8 cellular contexts compared by ENCODE assay signal in the genomic region with DNA sequence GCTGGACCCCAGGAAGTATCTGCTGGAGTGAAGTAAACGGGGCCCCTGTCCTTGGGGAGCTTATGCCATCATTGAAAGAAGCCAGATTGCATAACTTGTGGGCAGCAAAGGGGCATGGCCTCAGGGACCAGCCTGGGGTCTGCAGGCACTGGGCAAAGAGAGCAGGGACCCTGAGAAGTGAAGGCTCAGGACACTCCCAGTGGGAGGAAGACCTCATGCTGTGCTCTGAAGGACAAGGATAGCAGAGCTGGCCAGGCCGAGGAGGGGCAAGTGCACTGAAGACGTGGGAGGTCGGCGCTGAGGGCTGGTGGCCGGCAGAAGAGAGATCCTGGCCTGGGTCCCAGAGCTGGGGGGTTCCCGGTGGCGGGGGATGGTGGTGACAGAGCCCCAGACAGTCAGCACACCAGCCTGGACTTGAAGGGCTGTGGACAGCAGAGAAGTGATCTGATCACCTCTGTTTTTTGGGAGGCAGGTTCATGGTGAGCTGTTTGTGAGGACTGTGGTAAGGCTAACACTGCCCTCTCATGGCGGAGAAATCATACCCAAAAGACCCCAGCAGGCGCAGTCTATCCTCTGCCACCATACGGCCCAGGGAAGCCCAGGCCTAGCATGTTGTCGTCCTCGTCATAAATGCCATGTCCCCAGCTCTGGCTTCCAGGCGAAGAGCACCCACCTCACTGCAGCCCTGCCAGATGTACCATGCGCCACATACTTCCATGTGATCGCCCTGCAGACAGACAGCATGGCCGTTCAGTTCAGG. TPM values are rescaled to one million over a fixed set of nuclear protein-coding genes. Genes with fewer than 3 reads are reported as not detected.
DNase-seq lines count a peak whose midpoint lies in the region; ATAC-seq, FAIRE-seq and TF ChIP-seq lines count a peak whose summit lies in the region.

No MANE protein-coding gene starts in this region.

- H3K27ac ChIP-seq in endothelial cell of umbilical vein (ENCODE audit: insufficient read depth, low read depth, low read length) = no peak overlapping the region

- intact Hi-C loops in endothelial cell of umbilical vein (cut with micrococcal nuclease) = loop anchor here (1.0 to 5.0 kb wide), 4 partner anchors 29 to 221 kb away; a partner anchor contains a TSS

- H3K9ac ChIP-seq in NT2/D1 (ENCODE audit: insufficient read length, low read depth) (peak overlapping the region; percentile 57), endothelial cell of umbilical vein (replicated peaks; ENCODE audit: extremely low read depth, insufficient read depth, low read length) (no peak overlapping the region)

- no peak for TF ChIP-seq POLR2A in endothelial cell of umbilical vein (IDR thresholded peaks at IDR 0.05; ENCODE audit: low read depth, low read length)

- H3K27me3 Mint-ChIP-seq in osteocyte (ENCODE audit: unreplicated experiment) = no peaks in the 10 kb centered on the region
- H3K27me3 Mint-ChIP-seq in immature natural killer cell (ENCODE audit: low read depth in 3 of 3) = peaks cover 0 to 9% (median 1%) of the 10 kb centered on the region in 3 donors

- CTCF ChIA-PET in endothelial cell of umbilical vein (lab: Charles Lee) = interaction anchor here (0.6 to 7.6 kb wide), 26 partner anchors 9 to 263 kb away, joined by 3 to 74 read pairs (median 4); a partner anchor contains a TSS

- no peak overlapping the region for H3K4me3 ChIP-seq in NT2/D1 (ENCODE audit: insufficient read length, low read depth)
- no peak overlapping the region for H3K4me3 ChIP-seq in endothelial cell of umbilical vein (replicated peaks in 1 of 3; ENCODE audit: insufficient read depth in 1 of 3, low read depth in 1 of 3, low read length in 3 of 3)

- H3K9me3 Mint-ChIP-seq in osteocyte (ENCODE audit: unreplicated experiment) (no peaks in the 10 kb centered on the region), immature natural killer cell (no peaks in the 10 kb centered on the region)

- H3K9me1 ChIP-seq in endothelial cell of umbilical vein (replicated peaks; ENCODE audit: control insufficient read depth, extremely low read depth, insufficient read depth, low read length) = no peaks in the 10 kb centered on the region

- no peaks in the 10 kb centered on the region for H3K36me3 Mint-ChIP-seq in osteocyte (ENCODE audit: unreplicated experiment)
- H3K36me3 Mint-ChIP-seq in immature natural killer cell = no peaks in the 10 kb centered on the region

- H4K20me1 ChIP-seq in endothelial cell of umbilical vein (replicated peaks; ENCODE audit: control insufficient read depth, extremely low read depth, insufficient read depth, low read length) = no peaks in the 10 kb centered on the region

- H3K27ac Mint-ChIP-seq in osteocyte (ENCODE audit: unreplicated experiment) (peak overlapping the region; percentile 65), immature natural killer cell (no peak overlapping the region)

- no peak overlapping the region for H3K4me2 ChIP-seq in endothelial cell of umbilical vein (ENCODE audit: insufficient read depth, low read length)

- H3K9me3 ChIP-seq in NT2/D1 (ENCODE audit: insufficient read depth, low read length) (no peaks in the 10 kb centered on the region), endothelial cell of umbilical vein (replicated peaks; ENCODE audit: control insufficient read depth, insufficient read depth, low read length) (no peaks in the 10 kb centered on the region)

- no peaks in the 10 kb centered on the region for H3K27me3 ChIP-seq in NT2/D1 (ENCODE audit: insufficient read depth, insufficient read length)
- H3K27me3 ChIP-seq in endothelial cell of umbilical vein (ENCODE audit: control insufficient read depth in 2 of 2, insufficient read depth in 2 of 2, low read length in 2 of 2) = no peaks in the 10 kb centered on the region

- dilution Hi-C loops in endothelial cell of umbilical vein (cut with MboI; ENCODE audit: extremely low pct_ligation_motif_present, low sequenced_read_pairs) = loop anchor here (25.0 kb wide), 1 partner anchor 153 kb away; a partner anchor contains a TSS

- H3K36me3 ChIP-seq in NT2/D1 (ENCODE audit: insufficient read depth, insufficient read length, low read length) (no peaks in the 10 kb centered on the region), endothelial cell of umbilical vein (ENCODE audit: control insufficient read depth in 2 of 2, extremely low read depth in 1 of 2, insufficient read depth in 2 of 2, low read length in 2 of 2) (no peaks in the 10 kb centered on the region)

- no peak overlapping the region for H2AFZ ChIP-seq in endothelial cell of umbilical vein (ENCODE audit: low read depth, low read length)

- POLR2A ChIA-PET in endothelial cell of umbilical vein (lab: Charles Lee) = interaction anchor here (0.7 to 1.0 kb wide), 2 partner anchors 41 to 60 kb away, joined by 3 read pairs; a partner anchor contains a TSS

- no TSS peak for BruUV-seq in endothelial cell of umbilical vein (replicated peaks; lab: Mats Ljungman, UMichigan)

- H3K4me1 Mint-ChIP-seq in osteocyte (ENCODE audit: unreplicated experiment) (peaks cover 27% of the 10 kb centered on the region), immature natural killer cell (no peaks in the 10 kb centered on the region)

- peak; percentile 38 for FAIRE-seq in endothelial cell of umbilical vein (lab: Jason Lieb, UNC)

- H3K4me3 Mint-ChIP-seq in osteocyte (ENCODE audit: unreplicated experiment) (no peak overlapping the region), immature natural killer cell (no peak overlapping the region)

- H3K4me1 ChIP-seq in NT2/D1 (ENCODE audit: insufficient read depth, insufficient read length) (peaks cover 18% of the 10 kb centered on the region), endothelial cell of umbilical vein (ENCODE audit: control insufficient read depth, extremely low read depth, insufficient read depth, low read length) (peaks cover 9% of the 10 kb centered on the region)

- H3K79me2 ChIP-seq in endothelial cell of umbilical vein (ENCODE audit: control insufficient read depth, insufficient read depth, low read length) = no peaks in the 10 kb centered on the region

- no peak for ATAC-seq in GM18858 (IDR thresholded peaks at IDR 0.05; ENCODE audit: unreplicated experiment)

- DNase-seq in A172 (ENCODE audit: low spot score) = peak; percentile 74
- DNase-seq in NT2/D1 (ENCODE audit: low read depth, low spot score) = no peak
- peak; percentile 36 for DNase-seq in endothelial cell of umbilical vein (ENCODE audit: low read depth, low spot score)
- no peak for DNase-seq in osteocyte (ENCODE audit: extremely low spot score, unreplicated experiment)
- DNase-seq in immature natural killer cell = no peak
- no peak for DNase-seq in activated T-cell treated with anti-CD3 and anti-CD28 coated beads, Interleukin-2, amount 50 U/mL, for 48 hours

- TF ChIP-seq CTCF in GM12872 (IDR thresholded peaks at IDR 0.05; ENCODE audit: insufficient read depth, low read depth, low read length) (peak; percentile 55; the same call in 2 of the 3 replicates), endothelial cell of umbilical vein (IDR thresholded peaks at IDR 0.05; ENCODE audit: extremely low read depth in 1 of 2, insufficient read depth in 1 of 2, low read depth in 1 of 2, low read length in 2 of 2) (peak; percentile 20 to 51), osteocyte (IDR thresholded peaks at IDR 0.05) (peak; percentile 61)

RNA-seq across cellular contexts. Expression of a gene that starts 7.1 kb away (rescaled TPM):
- total RNA-seq in A172 (2014; rRNA removed; shearing (Covaris generic)) = 110 and 127 TPM in 2 replicates
- total RNA-seq in endothelial cell of umbilical vein (84.9 and 88.3 TPM in 2 replicates), osteocyte (108 and 119 TPM in 2 replicates)
- polyA plus RNA-seq in endothelial cell of umbilical vein (48.6 and 49.4 TPM in 2 replicates), immature natural killer cell (10 to 100 TPM; 22.8 to 56.3 (median 44.1) TPM)
- polyA plus RNA-seq in endothelial cell of umbilical vein (2011; cell fraction: cytosol; rRNA removed) = 36.9 and 45.8 TPM in 2 replicates
- polyA plus RNA-seq in endothelial cell of umbilical vein (2011; cell fraction: nucleus; rRNA removed) = 33.7 and 34.5 TPM in 2 replicates
- 56.7 and 63.5 TPM in 2 replicates for polyA plus RNA-seq in endothelial cell of umbilical vein (2012)
- polyA minus RNA-seq in endothelial cell of umbilical vein = 137 and 194 TPM in 2 replicates
- 37.2 TPM for polyA minus RNA-seq in endothelial cell of umbilical vein (2011; cell fraction: cytosol; rRNA and poly(A)+ RNA removed)
- polyA minus RNA-seq in endothelial cell of umbilical vein (2011; cell fraction: nucleus; rRNA and poly(A)+ RNA removed) = 25.3 and 45.3 TPM in 2 replicates

RNA-seq across cellular contexts. Expression of a gene that starts 29.1 kb away (rescaled TPM):
- 1.8 and 2.2 TPM in 2 replicates for total RNA-seq in A172 (2014; rRNA removed; shearing (Covaris generic))
- total RNA-seq in endothelial cell of umbilical vein = 0.60 and 1.0 TPM in 2 replicates
- 0.19 TPM in 1 of 2 replicates, not detected in the other for polyA plus RNA-seq in endothelial cell of umbilical vein
- 0.06 and 0.17 TPM in 2 replicates for polyA plus RNA-seq in endothelial cell of umbilical vein (2011; cell fraction: cytosol; rRNA removed)
- polyA plus RNA-seq in endothelial cell of umbilical vein (2011; cell fraction: nucleus; rRNA removed) = 1.1 and 1.2 TPM in 2 replicates
- 0.74 and 0.75 TPM in 2 replicates for polyA plus RNA-seq in endothelial cell of umbilical vein (2012)
- polyA minus RNA-seq in endothelial cell of umbilical vein = 0.17 and 0.34 TPM in 2 replicates
- polyA minus RNA-seq in endothelial cell of umbilical vein (2011; cell fraction: cytosol; rRNA and poly(A)+ RNA removed) = not detected
- 0.58 and 0.72 TPM in 2 replicates for polyA minus RNA-seq in endothelial cell of umbilical vein (2011; cell fraction: nucleus; rRNA and poly(A)+ RNA removed)
- 1.9 and 2.5 TPM in 2 replicates for total RNA-seq in osteocyte
- under 1 TPM in 2 of 3 donors, not detected in 1; 0.15 to 0.38 TPM for polyA plus RNA-seq in immature natural killer cell

RNA-seq across cellular contexts. Expression of a gene that starts 40.8 kb away (rescaled TPM):
- 212 and 231 TPM in 2 replicates for total RNA-seq in A172 (2014; rRNA removed; shearing (Covaris generic))
- total RNA-seq in endothelial cell of umbilical vein (324 and 329 TPM in 2 replicates), osteocyte (141 and 143 TPM in 2 replicates)
- polyA plus RNA-seq in endothelial cell of umbilical vein (174 and 176 TPM in 2 replicates), immature natural killer cell (10 to 100 TPM; 46.9 to 99.2 (median 49.3) TPM)
- polyA plus RNA-seq in endothelial cell of umbilical vein (2011; cell fraction: cytosol; rRNA removed) = 178 and 181 TPM in 2 replicates
- 233 and 236 TPM in 2 replicates for polyA plus RNA-seq in endothelial cell of umbilical vein (2011; cell fraction: nucleus; rRNA removed)
- polyA plus RNA-seq in endothelial cell of umbilical vein (2012) = 192 and 195 TPM in 2 replicates
- polyA minus RNA-seq in endothelial cell of umbilical vein = 400 and 417 TPM in 2 replicates
- polyA minus RNA-seq in endothelial cell of umbilical vein (2011; cell fraction: cytosol; rRNA and poly(A)+ RNA removed) = 189 TPM
- 122 and 125 TPM in 2 replicates for polyA minus RNA-seq in endothelial cell of umbilical vein (2011; cell fraction: nucleus; rRNA and poly(A)+ RNA removed)

RNA-seq across cellular contexts. Expression of a gene that starts 57.7 kb away (rescaled TPM):
- 118 and 132 TPM in 2 replicates for total RNA-seq in A172 (2014; rRNA removed; shearing (Covaris generic))
- total RNA-seq in endothelial cell of umbilical vein (103 and 111 TPM in 2 replicates), osteocyte (73.9 and 92.8 TPM in 2 replicates)
- polyA plus RNA-seq in endothelial cell of umbilical vein (16.0 and 19.8 TPM in 2 replicates), immature natural killer cell (10 to 100 TPM; 54.1 to 94.0 (median 55.8) TPM)
- polyA plus RNA-seq in endothelial cell of umbilical vein (2011; cell fraction: cytosol; rRNA removed) = 39.5 and 42.6 TPM in 2 replicates
- polyA plus RNA-seq in endothelial cell of umbilical vein (2011; cell fraction: nucleus; rRNA removed) = 45.3 and 54.5 TPM in 2 replicates
- polyA plus RNA-seq in endothelial cell of umbilical vein (2012) = 87.7 and 106 TPM in 2 replicates
- 62.2 and 72.3 TPM in 2 replicates for polyA minus RNA-seq in endothelial cell of umbilical vein
- polyA minus RNA-seq in endothelial cell of umbilical vein (2011; cell fraction: cytosol; rRNA and poly(A)+ RNA removed) = 31.3 TPM
- polyA minus RNA-seq in endothelial cell of umbilical vein (2011; cell fraction: nucleus; rRNA and poly(A)+ RNA removed) = 73.8 and 99.0 TPM in 2 replicates

Comparison
In these comparisons a context has a peak if more than half of its experiments do, and no peak if none do; other contexts are left out.
1. DNase-seq: peak in A172 (single experiment) and endothelial cell of umbilical vein (single experiment); none in NT2/D1 (single experiment), osteocyte (single experiment), immature natural killer cell (0 of 3) and activated T-cell treated with anti-CD3 and anti-CD28 coated beads, Interleukin-2, amount 50 U/mL, for 48 hours (0 of 2).
2. Peak in every context shown above with its lines, with median percentiles within 50 percentile points of each other: CTCF ChIP-seq.